ENCODE assay signal across 14 cellular contexts in the genomic region with DNA sequence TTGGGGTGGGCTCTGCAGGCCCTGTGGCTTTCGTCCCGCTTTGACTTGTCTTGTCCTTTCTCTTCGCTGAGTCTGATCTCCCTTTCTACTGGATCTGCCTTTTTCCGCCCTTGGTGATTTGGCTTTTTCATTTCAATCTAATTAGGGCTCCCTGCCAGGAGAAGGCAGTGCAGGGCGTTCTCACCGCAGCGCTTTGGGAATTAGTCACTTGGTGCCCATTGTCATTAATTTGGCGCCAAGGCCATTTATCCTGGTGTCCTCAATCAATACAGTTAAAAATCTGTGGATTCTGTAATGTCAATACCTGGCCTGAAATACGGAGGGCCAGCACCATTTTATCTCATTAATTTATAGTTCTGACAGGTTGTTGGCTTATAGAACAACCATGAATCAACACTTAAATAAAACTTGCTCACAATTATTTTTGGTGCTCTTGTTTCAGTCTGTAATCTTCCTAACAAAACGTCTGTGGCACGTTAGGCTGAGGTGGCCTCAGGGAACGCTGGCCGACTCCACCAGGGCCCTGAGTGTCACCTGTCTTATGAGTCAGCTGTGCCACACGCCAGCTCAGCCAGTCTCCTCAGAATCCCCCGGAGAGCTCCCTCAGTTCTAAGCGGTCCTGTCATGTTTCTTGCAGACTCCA.
DNase-seq lines count a peak whose midpoint lies in the region; ATAC-seq and TF ChIP-seq lines count a peak whose summit lies in the region.
"Had no signal": no experiment of that assay in that cellular context is flagged by ENCODE, and none has a peak within 500 bp of the region (broad histone marks: within the 10 kb centered on the region; RNA-seq: fewer than 3 reads in every experiment).

No MANE protein-coding gene starts in this region.

- H3K4me1 Mint-ChIP-seq in stimulated activated naive CD8-positive, alpha-beta T cell treated with anti-CD3 and anti-CD28 coated beads, Interleukin-15, amount 100 ng/mL, for 72 hours, result peaks cover 11% of the 10 kb centered on the region
- H3K4me1 Mint-ChIP-seq: activated B cell treated with CpG ODN at 0.5 μM for 24 hours had no signal

- in situ Hi-C loops in Caki2 (cut with HindIII; ENCODE audit: low pct_unique_long_range_greater_than_20kb, low sequenced_read_pairs), result no loop called here

- H3K27me3 Mint-ChIP-seq in stimulated activated naive CD8-positive, alpha-beta T cell treated with anti-CD3 and anti-CD28 coated beads, Interleukin-15, amount 100 ng/mL, for 72 hours, result no peaks in the 10 kb centered on the region
- H3K27me3 Mint-ChIP-seq: activated B cell treated with CpG ODN at 0.5 μM for 24 hours; activated naive CD8-positive, alpha-beta T cell treated with anti-CD3 and anti-CD28 coated beads, Interleukin-2, amount 10 ng/mL, durations not matched to agents 7 days and 5 days had no signal

- ATAC-seq in esophagus mucosa, result peak; percentile 35
- no peak for ATAC-seq in stimulated activated naive CD8-positive, alpha-beta T cell treated with anti-CD3 and anti-CD28 coated beads, Interleukin-15, amount 100 ng/mL, for 72 hours

- no peak overlapping the region for H3K4me3 Mint-ChIP-seq in stimulated activated naive CD8-positive, alpha-beta T cell treated with anti-CD3 and anti-CD28 coated beads, Interleukin-15, amount 100 ng/mL, for 72 hours
- H3K4me3 Mint-ChIP-seq: activated B cell treated with CpG ODN at 0.5 μM for 24 hours; activated naive CD8-positive, alpha-beta T cell treated with anti-CD3 and anti-CD28 coated beads, Interleukin-2, amount 10 ng/mL, durations not matched to agents 7 days and 5 days had no signal

- POLR2A ChIA-PET in HEK293T (lab: Yijun Ruan, JAX), result no interaction called here

- H3K27ac Mint-ChIP-seq in stimulated activated naive CD8-positive, alpha-beta T cell treated with anti-CD3 and anti-CD28 coated beads, Interleukin-15, amount 100 ng/mL, for 72 hours, result peak overlapping the region in 1 of 2 donors; percentile 4
- H3K27ac Mint-ChIP-seq: activated B cell treated with CpG ODN at 0.5 μM for 24 hours; activated naive CD8-positive, alpha-beta T cell treated with anti-CD3 and anti-CD28 coated beads, Interleukin-2, amount 10 ng/mL, durations not matched to agents 7 days and 5 days had no signal

- CTCF ChIA-PET in HEK293T (lab: Yijun Ruan, JAX), result interaction anchor here (0.6 kb wide), 1 partner anchor 53 kb away, joined by 4 read pairs; no protein-coding TSS in a partner anchor

- peak; percentile 63 for DNase-seq in Caki2 (ENCODE audit: low read depth)
- no peak for DNase-seq in HEK293T (ENCODE audit: extremely low spot score)
- peak; percentile 71 for DNase-seq in NCI-H345 treated with DMSO at 0.1 percent for 48 hours (lab: John Stamatoyannopoulos, UW; ENCODE audit: unreplicated experiment)
- no peak for DNase-seq in central memory CD4-positive, alpha-beta T cell
- no peak for DNase-seq in stimulated activated naive CD8-positive, alpha-beta T cell treated with anti-CD3 and anti-CD28 coated beads, Interleukin-15, amount 100 ng/mL, for 72 hours
- no peak for DNase-seq in epidermal melanocyte (ENCODE audit: insufficient read length, low spot score)
- DNase-seq in dermis blood vessel endothelial cell, result no peak
- DNase-seq: activated B cell treated with CpG ODN at 0.5 μM for 24 hours; activated naive CD8-positive, alpha-beta T cell treated with anti-CD3 and anti-CD28 coated beads, Interleukin-2, amount 10 ng/mL, durations not matched to agents 7 days and 5 days; AML-193; GM23248; mammary epithelial cell; small intestine had no signal

- no peaks in the 10 kb centered on the region for H3K9me3 Mint-ChIP-seq in stimulated activated naive CD8-positive, alpha-beta T cell treated with anti-CD3 and anti-CD28 coated beads, Interleukin-15, amount 100 ng/mL, for 72 hours
- H3K9me3 Mint-ChIP-seq: activated B cell treated with CpG ODN at 0.5 μM for 24 hours; activated naive CD8-positive, alpha-beta T cell treated with anti-CD3 and anti-CD28 coated beads, Interleukin-2, amount 10 ng/mL, durations not matched to agents 7 days and 5 days had no signal

TF ChIP-seq in HEK293T, 16 proteins besides CTCF, POLR2A, EP300 and RAD21:
- no peak for TF ChIP-seq ARNT (IDR thresholded peaks at IDR 0.05)
- TF ChIP-seq NFRKB (IDR thresholded peaks at IDR 0.05), result no peak
- TF ChIP-seq, protein P1, sequence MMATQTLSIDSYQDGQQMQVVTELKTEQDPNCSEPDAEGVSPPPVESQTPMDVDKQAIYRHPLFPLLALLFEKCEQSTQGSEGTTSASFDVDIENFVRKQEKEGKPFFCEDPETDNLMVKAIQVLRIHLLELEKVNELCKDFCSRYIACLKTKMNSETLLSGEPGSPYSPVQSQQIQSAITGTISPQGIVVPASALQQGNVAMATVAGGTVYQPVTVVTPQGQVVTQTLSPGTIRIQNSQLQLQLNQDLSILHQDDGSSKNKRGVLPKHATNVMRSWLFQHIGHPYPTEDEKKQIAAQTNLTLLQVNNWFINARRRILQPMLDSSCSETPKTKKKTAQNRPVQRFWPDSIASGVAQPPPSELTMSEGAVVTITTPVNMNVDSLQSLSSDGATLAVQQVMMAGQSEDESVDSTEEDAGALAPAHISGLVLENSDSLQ (IDR thresholded peaks at IDR 0.05), result 0 out of 2 replicates have a peak, but pooled peaks have one; percentile 9

Comparison
In these comparisons a context has a peak if more than half of its experiments do, and no peak if none do; other contexts are left out.
1. DNase-seq: peak in Caki2 (single experiment) and NCI-H345 treated with DMSO at 0.1 percent for 48 hours (single experiment); none in HEK293T (single experiment), central memory CD4-positive, alpha-beta T cell (single experiment), stimulated activated naive CD8-positive, alpha-beta T cell treated with anti-CD3 and anti-CD28 coated beads, Interleukin-15, amount 100 ng/mL, for 72 hours (0 of 2), epidermal melanocyte (single experiment) and dermis blood vessel endothelial cell (single experiment).